Comparison of ENCODE assay signal across 17 cellular contexts in genomic region chr16:60419859-60420258, GRCh38.
A peak's percentile ranks its signal among the peaks of the same experiment; 100 is the strongest.
DNase-seq lines count a peak whose midpoint lies in the region; FAIRE-seq and TF ChIP-seq lines count a peak whose summit lies in the region.
"Had no signal": no experiment of that assay in that cellular context is flagged by ENCODE, and none has a peak within 500 bp of the region (broad histone marks: within the 10 kb centered on the region; RNA-seq: fewer than 3 reads in every experiment).

No MANE protein-coding gene starts in this region.

- H3K79me2 ChIP-seq in H1 (ENCODE audit: control insufficient read depth in 1 of 2, insufficient read depth in 2 of 2, low read length in 2 of 2) = no peaks in the 10 kb centered on the region

- 89% methylated on average over 4 of the region's 4 CpGs; no CpG with 5 or more reads in 1 of the 2 experiments for WGBS in H1 (ENCODE audit: extremely low coverage in 1 of 2, insufficient coverage in 1 of 2, insufficient read length in 1 of 2, insufficient replicate concordance in 2 of 2, low coverage in 1 of 2, low lambda C conversion rate in 2 of 2, missing lambda C conversion rate in 1 of 2), 2 experiments
- 73% methylated on average over 4 of the region's 4 CpGs for WGBS in mesenchymal stem cell

- DNase-seq in H4 (ENCODE audit: low spot score) (peak; percentile 8), MG63 (peak; percentile 5), H1 (ENCODE audit: low read depth in 1 of 2, low spot score in 2 of 2) (no peak), mesenchymal stem cell (no peak), NCI-H1930 (lab: John Stamatoyannopoulos, UW) (no peak), GM13976 (ENCODE audit: low spot score) (no peak), foreskin fibroblast (no peak)
- DNase-seq: BE2C; CD4-positive, alpha-beta memory T cell; DMS79; GOT3; HCEC 1CT; HFFc6 had no signal

- no peak for TF ChIP-seq RAD21 in H1 (IDR thresholded peaks at IDR 0.05 in 1 of 2, conservative IDR thresholded peaks at IDR 0.05 in 1 of 2; ENCODE audit: low read depth in 2 of 2, low read length in 2 of 2)

- CTCF ChIA-PET in H1 (lab: Charles Lee; ENCODE audit: partially characterized antibody) = no interaction called here

- H3K4ac ChIP-seq in H1 (replicated peaks; ENCODE audit: insufficient read length, low read depth, low read length) = no peak overlapping the region
- H3K4ac ChIP-seq in mesenchymal stem cell (ENCODE audit: low read depth in 1 of 2, low read length in 2 of 2) = no peak overlapping the region

- no peak for TF ChIP-seq POLR2A in H1 (IDR thresholded peaks at IDR 0.05; ENCODE audit: control extremely low read depth in 1 of 2, low read depth in 2 of 2, low read length in 2 of 2)

- H3K27ac ChIP-seq in H1 (ENCODE audit: low read depth, low read length) (no peak overlapping the region), mesenchymal stem cell (ENCODE audit: low read length, poor library complexity, severe bottlenecking) (no peak overlapping the region)
- H3K27ac ChIP-seq: C4-2B had no signal

- H3K14ac ChIP-seq in H1 (ENCODE audit: insufficient read length) = no peak overlapping the region
- no peak overlapping the region for H3K14ac ChIP-seq in mesenchymal stem cell (ENCODE audit: low read length in 2 of 2)

- TF ChIP-seq EP300 in H1 (IDR thresholded peaks at IDR 0.05; ENCODE audit: borderline replicate concordance in 1 of 2, low read depth in 2 of 2, low read length in 2 of 2) = no peak

- H3K4me2 ChIP-seq in H1 (ENCODE audit: insufficient read depth in 1 of 2, low read depth in 2 of 2, low read length in 2 of 2) = no peak overlapping the region; a peak in 1 of 4 replicates
- H3K4me2 ChIP-seq in mesenchymal stem cell (ENCODE audit: low read length, poor library complexity, severe bottlenecking) = no peak overlapping the region

- H3K9me3 ChIP-seq in MG63 (no peaks in the 10 kb centered on the region), H1 (ENCODE audit: insufficient read depth in 2 of 2, low read depth in 1 of 2, low read length in 1 of 2) (no peaks in the 10 kb centered on the region), mesenchymal stem cell (ENCODE audit: control insufficient read depth, low read length) (peaks cover 13% of the 10 kb centered on the region)
- H3K9me3 ChIP-seq: BE2C had no signal

- in situ Hi-C loops in GM13976 (cut with MboI; ENCODE audit: low sequenced_read_pairs, unreplicated experiment) = no loop called here

- H3K18ac ChIP-seq in H1 (ENCODE audit: extremely low read depth, low read length) = no peak overlapping the region
- H3K18ac ChIP-seq in mesenchymal stem cell (ENCODE audit: low read depth in 1 of 2, low read length in 2 of 2) = no peak overlapping the region

- H3K4me1 ChIP-seq in H1 (replicated peaks in 1 of 4; ENCODE audit: control insufficient read depth in 3 of 4, insufficient read depth in 4 of 4, low read length in 3 of 4) = peaks cover 0 to 3% (median 0%) of the 10 kb centered on the region in 4 experiments; a peak in 2 of 7 replicates
- H3K4me1 ChIP-seq in mesenchymal stem cell (ENCODE audit: control insufficient read depth, insufficient read depth, low read depth, low read length) = no peaks in the 10 kb centered on the region
- H3K4me1 ChIP-seq: BE2C had no signal

- H3K9ac ChIP-seq in H1 (replicated peaks in 1 of 4; ENCODE audit: extremely low read depth in 1 of 4, low read depth in 3 of 4, low read length in 3 of 4) (no peak overlapping the region), mesenchymal stem cell (ENCODE audit: low read length) (no peak overlapping the region)

- no peak overlapping the region for H2AFZ ChIP-seq in H1 (ENCODE audit: low read length)
- no peak overlapping the region for H2AFZ ChIP-seq in mesenchymal stem cell (ENCODE audit: low read depth, low read length)

- H2BK12ac ChIP-seq in H1 (ENCODE audit: low read depth, low read length) = no peak overlapping the region
- H2BK12ac ChIP-seq in mesenchymal stem cell (ENCODE audit: low read length in 2 of 2) = no peak overlapping the region

- H2BK20ac ChIP-seq in H1 (ENCODE audit: low read length) = no peak overlapping the region

- no peaks in the 10 kb centered on the region for H3K36me3 ChIP-seq in MG63
- H3K36me3 ChIP-seq in H1 (ENCODE audit: control insufficient read depth in 2 of 4, insufficient read depth in 4 of 4, low read length in 3 of 4) = no peaks in the 10 kb centered on the region
- no peaks in the 10 kb centered on the region for H3K36me3 ChIP-seq in mesenchymal stem cell (ENCODE audit: control insufficient read depth in 1 of 2, insufficient read depth in 2 of 2, low read depth in 1 of 2, low read length in 2 of 2)
- H3K36me3 ChIP-seq: BE2C had no signal

- H3K23ac ChIP-seq in H1 (ENCODE audit: insufficient read length) = no peak overlapping the region
- no peak overlapping the region for H3K23ac ChIP-seq in mesenchymal stem cell (ENCODE audit: low read length in 2 of 2)

- H3K27me3 ChIP-seq in MG63 (no peaks in the 10 kb centered on the region), H1 (replicated peaks in 1 of 4; ENCODE audit: control insufficient read depth in 3 of 4, extremely low read depth in 1 of 4, insufficient read depth in 3 of 4, low read length in 3 of 4) (no peaks in the 10 kb centered on the region), mesenchymal stem cell (ENCODE audit: control insufficient read depth in 1 of 2, insufficient read depth in 1 of 2, low read length in 2 of 2) (no peaks in the 10 kb centered on the region)
- H3K27me3 ChIP-seq: BE2C had no signal

- H2BK120ac ChIP-seq in H1 (replicated peaks; ENCODE audit: low read depth, low read length) (no peak overlapping the region), mesenchymal stem cell (ENCODE audit: low read depth, low read length) (no peak overlapping the region)

- H2AK5ac ChIP-seq in H1 (ENCODE audit: low read depth, low read length) (no peak overlapping the region), mesenchymal stem cell (ENCODE audit: low read length, severe bottlenecking) (no peak overlapping the region)

- no peak for TF ChIP-seq CTCF in H1 (IDR thresholded peaks at IDR 0.05; ENCODE audit: control extremely low read depth in 1 of 3, insufficient read depth in 1 of 3, low read depth in 1 of 3, low read length in 3 of 3)
- TF ChIP-seq CTCF in GM13976 (IDR thresholded peaks at IDR 0.05; ENCODE audit: borderline replicate concordance, control extremely low read depth, extremely low read depth, insufficient read depth, missing control alignments) = no peak
- TF ChIP-seq CTCF in foreskin fibroblast (IDR thresholded peaks at IDR 0.05; ENCODE audit: low read depth, low read length) = no peak

- no peaks in the 10 kb centered on the region for H4K20me1 ChIP-seq in H1 (replicated peaks in 1 of 2; ENCODE audit: control insufficient read depth in 1 of 2, insufficient read depth in 2 of 2, low read length in 2 of 2)

- no peak overlapping the region for H2BK5ac ChIP-seq in H1 (ENCODE audit: low read depth, low read length)
- H2BK5ac ChIP-seq in mesenchymal stem cell (ENCODE audit: low read depth, low read length, poor library complexity, severe bottlenecking) = no peak overlapping the region

- H3K79me1 ChIP-seq in H1 (ENCODE audit: low read depth, low read length) = no peaks in the 10 kb centered on the region
- no peaks in the 10 kb centered on the region for H3K79me1 ChIP-seq in mesenchymal stem cell (replicated peaks; ENCODE audit: low read length, poor library complexity, severe bottlenecking)

- no peak overlapping the region for H4K5ac ChIP-seq in H1 (ENCODE audit: insufficient read length, low read depth, low read length)

- H3K23me2 ChIP-seq in H1 (ENCODE audit: low read depth, low read length) = no peaks in the 10 kb centered on the region

- H2BK15ac ChIP-seq in H1 (ENCODE audit: low read length) = 0 out of 2 replicates have a peak overlapping the region, but pooled peaks have one; percentile 49
- no peak overlapping the region for H2BK15ac ChIP-seq in mesenchymal stem cell (ENCODE audit: low read depth, poor library complexity, severe bottlenecking)

- H3K4me3 ChIP-seq in MG63 (no peak overlapping the region), H1 (ENCODE audit: extremely low read depth in 1 of 4, insufficient read depth in 2 of 4, low read depth in 3 of 4, low read length in 4 of 4) (no peak overlapping the region), mesenchymal stem cell (ENCODE audit: insufficient read depth in 1 of 2, low read depth in 1 of 2, low read length in 2 of 2) (no peak overlapping the region), foreskin fibroblast (ENCODE audit: low read depth in 1 of 2, low read length in 2 of 2) (no peak overlapping the region)
- H3K4me3 ChIP-seq: GM12878 had no signal

- POLR2A ChIA-PET in H1 (lab: Charles Lee; ENCODE audit: partially characterized antibody) = no interaction called here

- H3K56ac ChIP-seq in H1 (replicated peaks; ENCODE audit: insufficient read length, low read depth, low read length) = no peak overlapping the region

- FAIRE-seq in H1 (lab: Jason Lieb, UNC) = no peak
- FAIRE-seq: GM12878, HepG2, HTR-8/SVneo had no signal

- H4K91ac ChIP-seq in H1 (replicated peaks; ENCODE audit: insufficient read length, low read length) = no peak overlapping the region
- peak overlapping the region; percentile 15 for H4K91ac ChIP-seq in mesenchymal stem cell (ENCODE audit: low read length)

- H4K8ac ChIP-seq in H1 (ENCODE audit: extremely low read depth, insufficient read depth, low read length) = no peak overlapping the region
- H4K8ac ChIP-seq in mesenchymal stem cell (ENCODE audit: low read length) = no peak overlapping the region

TF ChIP-seq in H1, 55 proteins besides CTCF, POLR2A, EP300 and RAD21 (continues in another document):
- TF ChIP-seq BCL11A (IDR thresholded peaks at IDR 0.05; ENCODE audit: low read depth in 2 of 2, low read length in 2 of 2) (no peak), RXRA (IDR thresholded peaks at IDR 0.05; ENCODE audit: insufficient read depth, low read depth, low read length) (no peak), ZNF274 (IDR thresholded peaks at IDR 0.05; ENCODE audit: borderline replicate concordance, extremely low read depth, low read length) (no peak), GABPA (IDR thresholded peaks at IDR 0.05; ENCODE audit: borderline replicate concordance, insufficient read depth, low read length) (no peak), YY1 (IDR thresholded peaks at IDR 0.05; ENCODE audit: low read depth, low read length) (no peak), RBBP5 (IDR thresholded peaks at IDR 0.05; ENCODE audit: borderline replicate concordance, low read depth, low read length) (no peak), HDAC2 (IDR thresholded peaks at IDR 0.05; ENCODE audit: borderline replicate concordance in 1 of 2, low read depth in 2 of 2, low read length in 2 of 2) (no peak), TAF1 (IDR thresholded peaks at IDR 0.05; ENCODE audit: low read depth, low read length) (no peak), POLR2AphosphoS5 (IDR thresholded peaks at IDR 0.05; ENCODE audit: low read depth, low read length) (no peak), SP4 (IDR thresholded peaks at IDR 0.05; ENCODE audit: low read length) (no peak), NANOG (IDR thresholded peaks at IDR 0.05; ENCODE audit: insufficient read depth, low read depth, low read length, poor library complexity, severe bottlenecking) (no peak), EZH2 (IDR thresholded peaks at IDR 0.05; ENCODE audit: low read depth, low read length, severe bottlenecking) (no peak), TEAD4 (IDR thresholded peaks at IDR 0.05; ENCODE audit: low read depth, low read length) (no peak), BACH1 (IDR thresholded peaks at IDR 0.05; ENCODE audit: low read length) (no peak)

Comparison
In these comparisons a context has a peak if more than half of its experiments do, and no peak if none do; other contexts are left out.
1. DNase-seq: peak in H4 (single experiment) and MG63 (single experiment); none in H1 (0 of 2), mesenchymal stem cell (single experiment), NCI-H1930 (0 of 2), GM13976 (single experiment) and foreskin fibroblast (0 of 2).